In genomic region chr20:14992961-14993360, GRCh38 we compare ENCODE assay signal across 23 cellular contexts.
A peak's percentile ranks its signal among the peaks of the same experiment; 100 is the strongest.
DNase-seq lines count a peak whose midpoint lies in the region; ATAC-seq and TF ChIP-seq lines count a peak whose summit lies in the region.
"Had no signal": no experiment of that assay in that cellular context is flagged by ENCODE, and none has a peak within 500 bp of the region (broad histone marks: within the 10 kb centered on the region; RNA-seq: fewer than 3 reads in every experiment).

No MANE protein-coding gene starts in this region.

- no peak overlapping the region for H4K12ac ChIP-seq in trophoblast cell (ENCODE audit: low read depth, low read length)

- H3K18ac ChIP-seq in trophoblast cell (ENCODE audit: low read length), result no peak overlapping the region

- WGBS in trophoblast cell (ENCODE audit: extremely low coverage, insufficient coverage, insufficient read length), result no CpG with 5 or more reads among the region's 2 CpGs

- no peak overlapping the region for H3K9ac ChIP-seq in trophoblast cell (ENCODE audit: low read length)

- TF ChIP-seq CTCF in BE2C (IDR thresholded peaks at IDR 0.05; ENCODE audit: low read depth, low read length), result no peak
- no peak for TF ChIP-seq CTCF in HEK293 (tag by site-specific recombination; IDR thresholded peaks at IDR 0.05)
- TF ChIP-seq CTCF in fibroblast of villous mesenchyme (IDR thresholded peaks at IDR 0.05; ENCODE audit: insufficient read depth, low read depth, low read length), result no peak

- H2BK12ac ChIP-seq in trophoblast cell (ENCODE audit: low read length), result no peak overlapping the region

- H3K36me3 ChIP-seq in BE2C, result no peaks in the 10 kb centered on the region
- no peaks in the 10 kb centered on the region for H3K36me3 ChIP-seq in HEK293 (ENCODE audit: control insufficient read depth in 2 of 2, insufficient read depth in 1 of 2, low read length in 2 of 2)
- H3K36me3 ChIP-seq in trophoblast cell (ENCODE audit: control insufficient read depth in 1 of 2, insufficient read depth in 2 of 2, low read length in 2 of 2), result no peaks in the 10 kb centered on the region
- H3K36me3 ChIP-seq: gastrocnemius medialis, MG63, suprapubic skin had no signal

- no peak overlapping the region for H3K27ac ChIP-seq in HEK293 (ENCODE audit: extremely low read depth, low read depth, low read length)
- H3K27ac ChIP-seq in trophoblast cell (ENCODE audit: low read depth, low read length), result no peak overlapping the region
- H3K27ac ChIP-seq: gastrocnemius medialis, suprapubic skin had no signal

- peak; percentile 24 for DNase-seq in BE2C
- peak; percentile 6 for DNase-seq in fibroblast of villous mesenchyme (ENCODE audit: low read depth)
- no peak for DNase-seq in midbrain (lab: John Stamatoyannopoulos, UW)
- no peak for DNase-seq in NOMO-1 (lab: John Stamatoyannopoulos, UW; ENCODE audit: unreplicated experiment in 2 of 2)
- no peak for DNase-seq in trophoblast cell
- DNase-seq: activated CD4-positive, CD25-positive, alpha-beta regulatory T cell treated with anti-CD3 and anti-CD28 coated beads, Interleukin-2, amount 50 U/mL, for 72 hours; activated effector memory CD4-positive, alpha-beta T cell treated with anti-CD3 and anti-CD28 coated beads, Interleukin-2, amount 50 U/mL, for 16 hours; amniotic stem cell; C1 segment of cervical spinal cord; central memory CD4-positive, alpha-beta T cell; DMS153; effector CD8-positive, alpha-beta T cell; gastrocnemius medialis; GOT3; MG63; NCI-H187 treated with DMSO at 0.1 percent for 48 hours; NCI-H526; stimulated activated CD4-positive, alpha-beta T cell treated with anti-CD3 and anti-CD28 coated beads, Interleukin-12 subunit alpha, Interleukin-12 subunit beta, amount 100 ng/mL, for 4 hours had no signal

- H4K8ac ChIP-seq in trophoblast cell (ENCODE audit: low read depth, low read length), result no peak overlapping the region

- H3K9me3 ChIP-seq in BE2C, result no peaks in the 10 kb centered on the region
- H3K9me3 ChIP-seq in HEK293 (ENCODE audit: control insufficient read depth, insufficient read depth, low read depth, low read length), result no peaks in the 10 kb centered on the region
- H3K9me3 ChIP-seq in trophoblast cell (ENCODE audit: insufficient read depth, low read depth, low read length), result peaks cover 3% of the 10 kb centered on the region
- H3K9me3 ChIP-seq: gastrocnemius medialis, MG63, suprapubic skin had no signal

- H4K91ac ChIP-seq in trophoblast cell (ENCODE audit: low read depth, low read length), result no peak overlapping the region

- H3K4me1 ChIP-seq in BE2C (peaks cover 5% of the 10 kb centered on the region), HEK293 (ENCODE audit: control insufficient read depth, insufficient read depth, low read length) (no peaks in the 10 kb centered on the region), trophoblast cell (ENCODE audit: control insufficient read depth in 1 of 2, insufficient read depth in 2 of 2, low read length in 2 of 2) (no peaks in the 10 kb centered on the region)
- H3K4me1 ChIP-seq: gastrocnemius medialis, suprapubic skin had no signal

- H2BK5ac ChIP-seq in trophoblast cell (ENCODE audit: low read depth, low read length, poor library complexity), result no peak overlapping the region

- H3K27me3 ChIP-seq in BE2C (no peaks in the 10 kb centered on the region), trophoblast cell (ENCODE audit: insufficient read depth, low read length) (no peaks in the 10 kb centered on the region)
- H3K27me3 ChIP-seq: gastrocnemius medialis, MG63, suprapubic skin had no signal

- H2AFZ ChIP-seq in trophoblast cell (ENCODE audit: insufficient read depth, low read length, poor library complexity), result no peak overlapping the region

- H3K23ac ChIP-seq in trophoblast cell (ENCODE audit: low read length), result no peak overlapping the region

- H3K4me3 ChIP-seq in BE2C (ENCODE audit: low read depth, low read length) (no peak overlapping the region), HEK293 (ENCODE audit: low read depth, low read length) (no peak overlapping the region), fibroblast of villous mesenchyme (ENCODE audit: low read depth, low read length) (no peak overlapping the region), trophoblast cell (ENCODE audit: low read depth, low read length) (no peak overlapping the region)
- H3K4me3 ChIP-seq: gastrocnemius medialis, MG63, suprapubic skin had no signal

- no peaks in the 10 kb centered on the region for H3K79me2 ChIP-seq in trophoblast cell (ENCODE audit: control insufficient read depth, insufficient read depth, low read length, poor library complexity)

- no peak overlapping the region for H3K14ac ChIP-seq in trophoblast cell (ENCODE audit: low read length)

- no peak overlapping the region for H3K4ac ChIP-seq in trophoblast cell (ENCODE audit: low read depth, low read length)

- no peak overlapping the region for H3K4me2 ChIP-seq in trophoblast cell (ENCODE audit: low read length)

- ATAC-seq in SK-N-SH treated with all-trans-retinoic acid at 6 μM for 48 hours (peak; percentile 69), HG03039 (IDR thresholded peaks at IDR 0.05; ENCODE audit: unreplicated experiment) (no peak)
- ATAC-seq: gastrocnemius medialis, Panc1 had no signal

- no peaks in the 10 kb centered on the region for H3K79me1 ChIP-seq in trophoblast cell (ENCODE audit: low read length)

- CTCF ChIA-PET in HEK293 (lab: Yijun Ruan, JAX), result no interaction called here

- POLR2A ChIA-PET in HEK293 (lab: Yijun Ruan, JAX), result no interaction called here

- H2AK5ac ChIP-seq in trophoblast cell (ENCODE audit: low read length), result no peak overlapping the region

- no peak overlapping the region for H2BK120ac ChIP-seq in trophoblast cell (ENCODE audit: insufficient read depth, low read length, poor library complexity)

TF ChIP-seq in HEK293, 187 proteins besides CTCF, POLR2A, EP300 and RAD21 (continues in another document):
- no peak for TF ChIP-seq ZNF768 (tag by site-specific recombination; IDR thresholded peaks at IDR 0.05)
- peak; percentile 59; the same call in 1 of the 2 replicates for TF ChIP-seq PRDM4 (tag by site-specific recombination; IDR thresholded peaks at IDR 0.05)
- no peak for TF ChIP-seq HOXA7 (CRISPR knock-in tag; IDR thresholded peaks at IDR 0.05; ENCODE audit: borderline replicate concordance)
- no peak for TF ChIP-seq TCF7L2 (IDR thresholded peaks at IDR 0.05; ENCODE audit: borderline replicate concordance, low read depth, low read length)
- TF ChIP-seq GFI1B (tag by site-specific recombination; IDR thresholded peaks at IDR 0.05), result no peak
- no peak for TF ChIP-seq ZNF146 (tag by site-specific recombination; IDR thresholded peaks at IDR 0.05)
- TF ChIP-seq ZNF785 (tag by site-specific recombination; IDR thresholded peaks at IDR 0.05), result no peak
- no peak for TF ChIP-seq ZNF670 (tag by site-specific recombination; IDR thresholded peaks at IDR 0.05; ENCODE audit: low read depth)

TF ChIP-seq in SK-N-SH treated with all-trans-retinoic acid at 6 μM for 48 hours, 23 proteins besides CTCF, POLR2A, EP300 and RAD21:
- TF ChIP-seq GLIS3 (CRISPR knock-in tag; IDR thresholded peaks at IDR 0.05) (no peak), SNAI2 (CRISPR knock-in tag; IDR thresholded peaks at IDR 0.05) (0 out of 2 replicates have a peak, but pooled peaks have one; percentile 17), TCF4 (CRISPR knock-in tag; IDR thresholded peaks at IDR 0.05; ENCODE audit: borderline replicate concordance) (peak; percentile 55; the same call in 1 of the 2 replicates), RARB (CRISPR knock-in tag; IDR thresholded peaks at IDR 0.05) (no peak), ZNF565 (CRISPR knock-in tag; conservative IDR thresholded peaks at IDR 0.05; ENCODE audit: low read depth) (no peak)

Comparison
In these comparisons a context has a peak if more than half of its experiments do, and no peak if none do; other contexts are left out.
1. DNase-seq: peak in BE2C (single experiment) and fibroblast of villous mesenchyme (single experiment); none in midbrain (single experiment), NOMO-1 (0 of 2) and trophoblast cell (0 of 2).